ENCODE assay signal across 20 cellular contexts in genomic region chr12:102631274-102631673, GRCh38.
A peak's percentile ranks its signal among the peaks of the same experiment; 100 is the strongest.
DNase-seq lines count a peak whose midpoint lies in the region; ATAC-seq and TF ChIP-seq lines count a peak whose summit lies in the region.
"Had no signal": no experiment of that assay in that cellular context is flagged by ENCODE, and none has a peak within 500 bp of the region (broad histone marks: within the 10 kb centered on the region; RNA-seq: fewer than 3 reads in every experiment).

No MANE protein-coding gene starts in this region.

- no peak overlapping the region for H3K27ac ChIP-seq in AG04450 (ENCODE audit: low read depth, low read length)
- H3K27ac ChIP-seq: cardiac muscle cell, transverse colon had no signal

- POLR2A ChIA-PET in AG04450 (lab: Yijun Ruan, JAX) = no interaction called here

- H3K4me3 ChIP-seq in AG04450 (ENCODE audit: low read depth, low read length) (no peak overlapping the region), astrocyte of the spinal cord (ENCODE audit: low read depth, low read length) (no peak overlapping the region)
- H3K4me3 ChIP-seq: cardiac muscle cell, lung, transverse colon had no signal

- in situ Hi-C loops in astrocyte of the spinal cord (cut with HindIII; ENCODE audit: low sequenced_read_pairs) = no loop called here

- CTCF ChIA-PET in AG04450 (lab: Charles Lee) = interaction anchor here (0.6 kb wide), 1 partner anchor 147 kb away, joined by 3 read pairs; no protein-coding TSS in a partner anchor

- H3K9me3 ChIP-seq in AG04450 (ENCODE audit: control insufficient read depth, insufficient read depth, low read length) = peaks cover 3% of the 10 kb centered on the region; the same call in 1 of the 2 replicates

- TF ChIP-seq CTCF in AG04450 (IDR thresholded peaks at IDR 0.05; ENCODE audit: low read depth, low read length) (no peak), astrocyte of the spinal cord (IDR thresholded peaks at IDR 0.05; ENCODE audit: low read depth, low read length) (no peak)

- peak; percentile 18 for DNase-seq in AG04450 (ENCODE audit: low read depth, low spot score)
- DNase-seq in HT1080 (ENCODE audit: low read depth) = peak; percentile 91
- peak; percentile 31 for DNase-seq in astrocyte of the spinal cord (ENCODE audit: low read depth, low spot score)
- DNase-seq in kidney tubule cell (ENCODE audit: low spot score) = peak; percentile 80
- no peak for DNase-seq in stimulated activated CD4-positive, alpha-beta T cell treated with anti-CD3 and anti-CD28 coated beads, Interleukin-15, amount 100 ng/mL, for 24 hours
- DNase-seq in activated CD4-positive, alpha-beta T cell treated with anti-CD3 and anti-CD28 coated beads for 1 hour = no peak
- DNase-seq in DMS153 treated with DMSO at 0.1 percent for 48 hours (lab: John Stamatoyannopoulos, UW; ENCODE audit: unreplicated experiment) = no peak
- DNase-seq: activated CD4-positive, alpha-beta memory T cell treated with anti-CD3 and anti-CD28 coated beads, Interleukin-2, amount 10 ng/mL, durations not matched to agents 7 days and 5 days; AML-193; hippocampal formation; NCI-H146; NCI-H524; nucleus accumbens; RPMI8226; stimulated activated CD8-positive, alpha-beta memory T cell treated with anti-CD3 and anti-CD28 coated beads, Interleukin-4, amount 100 ng/mL, for 48 hours; T1000; transverse colon had no signal

- H3K27me3 ChIP-seq in AG04450 (ENCODE audit: control insufficient read depth, insufficient read depth, low read length) = no peaks in the 10 kb centered on the region
- H3K27me3 ChIP-seq: cardiac muscle cell, transverse colon had no signal

- ATAC-seq in HG02678 (IDR thresholded peaks at IDR 0.05; ENCODE audit: unreplicated experiment) = no peak

Comparison
In these comparisons a context has a peak if more than half of its experiments do, and no peak if none do; other contexts are left out.
1. DNase-seq: peak in AG04450 (single experiment), HT1080 (single experiment), astrocyte of the spinal cord (single experiment) and kidney tubule cell (single experiment); none in stimulated activated CD4-positive, alpha-beta T cell treated with anti-CD3 and anti-CD28 coated beads, Interleukin-15, amount 100 ng/mL, for 24 hours (single experiment), activated CD4-positive, alpha-beta T cell treated with anti-CD3 and anti-CD28 coated beads for 1 hour (single experiment) and DMS153 treated with DMSO at 0.1 percent for 48 hours (single experiment).